Comparison of ENCODE assay signal across 17 cellular contexts in genomic region chr7:14851610-14852009, GRCh38. TPM values are rescaled to one million over a fixed set of nuclear protein-coding genes. Genes with fewer than 3 reads are reported as not detected.
"Had no signal": no experiment of that assay in that cellular context is flagged by ENCODE, and none has a peak within 500 bp of the region (broad histone marks: within the 10 kb centered on the region; RNA-seq: fewer than 3 reads in every experiment).

No MANE protein-coding gene starts in this region.

- H3K27me3 Mint-ChIP-seq: activated naive CD4-positive, alpha-beta T cell treated with anti-CD3 and anti-CD28 coated beads, Interleukin-2, amount 50 U/mL, for 24 hours; activated T-cell treated with anti-CD3 and anti-CD28 coated beads, Interleukin-2, amount 50 U/mL, for 24 hours; stimulated activated naive B cell treated with anti-CD40 and anti-IgM and Interleukin-4, amounts not matched to agents 10 μg/mL and 1 μg/mL and 100 μg/mL, for 72 hours had no signal

- H3K27ac Mint-ChIP-seq: activated naive CD4-positive, alpha-beta T cell treated with anti-CD3 and anti-CD28 coated beads, Interleukin-2, amount 50 U/mL, for 24 hours; activated T-cell treated with anti-CD3 and anti-CD28 coated beads, Interleukin-2, amount 50 U/mL, for 24 hours; natural killer cell; progenitor cell of endocrine pancreas; stimulated activated naive B cell treated with anti-CD40 and anti-IgM and Interleukin-4, amounts not matched to agents 10 μg/mL and 1 μg/mL and 100 μg/mL, for 72 hours had no signal

- H3K27ac ChIP-seq: body of pancreas, esophagus muscularis mucosa, heart right ventricle, left lung, right lobe of liver, transverse colon had no signal

- ATAC-seq: body of pancreas; heart right ventricle; left lung; natural killer cell; right lobe of liver; stimulated activated naive B cell treated with anti-CD40 and anti-IgM and Interleukin-4, amounts not matched to agents 10 μg/mL and 1 μg/mL and 100 μg/mL, for 72 hours had no signal

- DNase-seq: activated effector memory CD4-positive, alpha-beta T cell treated with Interleukin-2 at 50 U/mL for 16 hours; activated T-cell treated with anti-CD3 and anti-CD28 coated beads, Interleukin-2, amount 50 U/mL, for 24 hours; body of pancreas; cerebellar nuclear complex; heart right ventricle; left lung; natural killer cell; right lobe of liver; stimulated activated CD4-positive, alpha-beta T cell treated with anti-CD3 and anti-CD28 coated beads, Interleukin-2, amount 100 ng/mL, for 24 hours; stimulated activated naive B cell treated with anti-CD40 and anti-IgM and Interleukin-4, amounts not matched to agents 10 μg/mL and 1 μg/mL and 100 μg/mL, for 72 hours; T-helper 2 cell; transverse colon had no signal

- H3K27me3 ChIP-seq: body of pancreas, esophagus muscularis mucosa, heart right ventricle, left lung, right lobe of liver, transverse colon had no signal

- H3K4me1 Mint-ChIP-seq: activated naive CD4-positive, alpha-beta T cell treated with anti-CD3 and anti-CD28 coated beads, Interleukin-2, amount 50 U/mL, for 24 hours; natural killer cell; stimulated activated naive B cell treated with anti-CD40 and anti-IgM and Interleukin-4, amounts not matched to agents 10 μg/mL and 1 μg/mL and 100 μg/mL, for 72 hours had no signal

- H3K9me3 ChIP-seq: body of pancreas, esophagus muscularis mucosa, heart right ventricle, right lobe of liver, transverse colon had no signal

- H3K4me1 ChIP-seq: body of pancreas, left lung, right lobe of liver, transverse colon had no signal

- H3K36me3 Mint-ChIP-seq: activated naive CD4-positive, alpha-beta T cell treated with anti-CD3 and anti-CD28 coated beads, Interleukin-2, amount 50 U/mL, for 24 hours; natural killer cell; stimulated activated naive B cell treated with anti-CD40 and anti-IgM and Interleukin-4, amounts not matched to agents 10 μg/mL and 1 μg/mL and 100 μg/mL, for 72 hours had no signal

- H3K4me3 Mint-ChIP-seq: activated naive CD4-positive, alpha-beta T cell treated with anti-CD3 and anti-CD28 coated beads, Interleukin-2, amount 50 U/mL, for 24 hours; activated T-cell treated with anti-CD3 and anti-CD28 coated beads, Interleukin-2, amount 50 U/mL, for 24 hours; natural killer cell; stimulated activated naive B cell treated with anti-CD40 and anti-IgM and Interleukin-4, amounts not matched to agents 10 μg/mL and 1 μg/mL and 100 μg/mL, for 72 hours had no signal

- FAIRE-seq: endometrium, TTC549 had no signal

- H3K4me3 ChIP-seq: body of pancreas, esophagus muscularis mucosa, heart right ventricle, left lung, right lobe of liver, transverse colon had no signal

- H3K9me3 Mint-ChIP-seq: activated naive CD4-positive, alpha-beta T cell treated with anti-CD3 and anti-CD28 coated beads, Interleukin-2, amount 50 U/mL, for 24 hours; stimulated activated naive B cell treated with anti-CD40 and anti-IgM and Interleukin-4, amounts not matched to agents 10 μg/mL and 1 μg/mL and 100 μg/mL, for 72 hours had no signal

- H3K36me3 ChIP-seq: esophagus muscularis mucosa, heart right ventricle, left lung, right lobe of liver, transverse colon had no signal

RNA-seq across cellular contexts. Expression of gene DGKB, which starts 50.9 kb away (rescaled TPM):
- total RNA-seq: natural killer cell had no signal
